ENCODE assay signal across 9 cellular contexts in the genomic region with DNA sequence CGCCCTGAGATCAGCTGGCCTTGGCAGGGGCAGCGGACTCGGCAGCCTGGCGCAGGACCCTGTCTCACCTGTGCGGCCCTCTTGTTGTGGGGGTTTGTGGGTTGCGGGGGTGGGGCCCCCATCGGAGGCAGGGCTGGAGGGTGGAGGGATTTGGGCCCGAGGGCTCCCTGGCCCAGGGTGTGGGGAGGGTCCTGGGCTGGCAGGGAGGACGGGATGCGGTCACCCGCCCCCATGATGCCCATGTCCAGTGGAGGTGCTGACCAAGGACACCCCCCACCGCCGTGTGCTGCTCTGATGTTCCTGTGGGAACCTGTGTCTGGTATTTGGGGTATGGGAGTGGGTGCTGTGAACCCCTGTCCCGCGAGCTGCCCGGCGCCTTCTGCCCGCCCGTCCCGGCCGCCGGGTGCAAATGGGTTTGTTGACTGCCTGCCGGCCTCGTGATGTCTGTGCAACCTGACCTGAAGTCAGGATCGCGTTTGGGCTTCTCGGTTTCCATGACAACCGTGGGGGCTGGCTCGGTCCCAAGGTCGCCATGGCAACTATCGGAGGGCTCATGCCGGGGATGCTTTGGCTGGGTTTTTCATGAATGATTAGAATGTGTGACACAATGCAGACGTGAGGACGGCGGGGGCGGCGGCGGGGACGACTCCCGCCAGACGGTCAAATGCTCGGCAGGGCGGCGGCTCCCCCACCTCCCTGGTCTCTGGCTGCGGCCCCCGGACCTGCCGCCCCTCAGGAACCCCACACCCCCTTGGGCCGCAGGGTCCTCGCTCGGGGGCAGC. TPM values are rescaled to one million over a fixed set of nuclear protein-coding genes. Genes with fewer than 3 reads are reported as not detected.
DNase-seq lines count a peak whose midpoint lies in the region; ATAC-seq and TF ChIP-seq lines count a peak whose summit lies in the region.
"Had no signal": no experiment of that assay in that cellular context is flagged by ENCODE, and none has a peak within 500 bp of the region (broad histone marks: within the 10 kb centered on the region; RNA-seq: fewer than 3 reads in every experiment).

No MANE protein-coding gene starts in this region.

- no peak overlapping the region for H3K4me2 ChIP-seq in MM.1S (ENCODE audit: low read depth, low read length)

- H3K4me1 ChIP-seq in lung (ENCODE audit: control insufficient read depth in 2 of 2, insufficient read depth in 2 of 2, low read length in 2 of 2) (peaks cover 7 to 30% of the 10 kb centered on the region in 2 donors), testis (peaks cover 26% of the 10 kb centered on the region), MM.1S (ENCODE audit: low read length) (no peaks in the 10 kb centered on the region)

- H3K4me3 ChIP-seq in lung: peak overlapping the region; percentile 43
- peak overlapping the region in 1 of 2 donors; percentile 10 for H3K4me3 ChIP-seq in testis
- H3K4me3 ChIP-seq in MM.1S (ENCODE audit: low read length): no peak overlapping the region

- H3K27ac ChIP-seq in lung (ENCODE audit: low read depth in 1 of 2, low read length in 1 of 2) (peak overlapping the region; percentile 97), testis (peak overlapping the region; percentile 92 to 94), MM.1S (ENCODE audit: low read length) (no peak overlapping the region)
- H3K27ac ChIP-seq: neutrophil had no signal

- H3K36me3 ChIP-seq in lung (ENCODE audit: control insufficient read depth in 2 of 2, insufficient read depth in 2 of 2, low read length in 2 of 2): peaks cover 10 to 43% of the 10 kb centered on the region in 2 donors
- H3K36me3 ChIP-seq in testis (ENCODE audit: low read depth, missing control alignments): no peaks in the 10 kb centered on the region
- no peaks in the 10 kb centered on the region for H3K36me3 ChIP-seq in MM.1S (replicated peaks; ENCODE audit: insufficient read depth, low read length)

- TF ChIP-seq CTCF in lung (IDR thresholded peaks at IDR 0.05; ENCODE audit: control extremely low read depth, extremely low read depth) (no peak), testis (IDR thresholded peaks at IDR 0.05) (no peak), MM.1S (IDR thresholded peaks at IDR 0.05; ENCODE audit: low read length) (no peak)

- no peaks in the 10 kb centered on the region for H3K9me3 ChIP-seq in lung (ENCODE audit: control insufficient read depth in 2 of 2, insufficient read depth in 1 of 2, low read length in 1 of 2)
- H3K9me3 ChIP-seq in testis: no peaks in the 10 kb centered on the region
- no peaks in the 10 kb centered on the region for H3K9me3 ChIP-seq in MM.1S (replicated peaks; ENCODE audit: insufficient read depth, low read length)
- H3K9me3 ChIP-seq: neutrophil had no signal

- peaks cover 53% of the 10 kb centered on the region for H3K79me2 ChIP-seq in MM.1S (ENCODE audit: low read length)

- DNase-seq in COR-L47 (lab: John Stamatoyannopoulos, UW) (peak; percentile 14), NCI-H69 (lab: John Stamatoyannopoulos, UW) (peak; percentile 22), dermis microvascular lymphatic vessel endothelial cell (ENCODE audit: low read depth in 2 of 2) (peak; percentile 97 to 98), lung (ENCODE audit: low spot score) (peak; percentile 82), testis (peak; percentile 95), MM.1S (no peak)
- no peak for DNase-seq in activated CD4-positive, CD25-positive, alpha-beta regulatory T cell (lab: John Stamatoyannopoulos, UW)

- no peak overlapping the region for H2AFZ ChIP-seq in MM.1S (ENCODE audit: low read length)

- no peaks in the 10 kb centered on the region for H4K20me1 ChIP-seq in MM.1S (ENCODE audit: insufficient read depth, low read length)

- peak; percentile 30 for ATAC-seq in lung (ENCODE audit: insufficient read depth, low FRiP score)
- no peak for ATAC-seq in HG03045 (IDR thresholded peaks at IDR 0.05; ENCODE audit: unreplicated experiment)

- H3K27me3 ChIP-seq in lung (ENCODE audit: control insufficient read depth, insufficient read depth) (no peaks in the 10 kb centered on the region), testis (no peaks in the 10 kb centered on the region), MM.1S (replicated peaks; ENCODE audit: insufficient read depth, low read length) (no peaks in the 10 kb centered on the region)
- H3K27me3 ChIP-seq: neutrophil had no signal

- intact Hi-C loops in testis (cut with DNase I; ENCODE audit: low total_unique reads): no loop called here

- TF ChIP-seq POLR2A in testis (IDR thresholded peaks at IDR 0.05): no peak

- 41 to 63% methylated on average over 50 of the region's 50 CpGs for WGBS in lung, 2 donors
- 19 to 30% methylated on average over 13 to 46 of the region's 50 CpGs for WGBS in testis, 2 donors

- no peaks in the 10 kb centered on the region for H3F3A ChIP-seq in MM.1S (ENCODE audit: insufficient read depth, low read length)

- H3K9ac ChIP-seq in MM.1S (ENCODE audit: low read length): no peak overlapping the region

- H3K9me2 ChIP-seq in MM.1S (replicated peaks; ENCODE audit: insufficient read depth, low read length): no peaks in the 10 kb centered on the region

RNA-seq across cellular contexts. Expression of a gene that starts 7.3 kb away (rescaled TPM):
- total RNA-seq in dermis microvascular lymphatic vessel endothelial cell (22.1 and 40.8 TPM in 2 replicates), lung (10 to 100 TPM; 17.0 to 58.5 TPM), testis (10 to 100 TPM; 17.9 to 25.8 TPM)
- polyA plus RNA-seq in lung (10 to 100 TPM; 54.7 to 76.7 TPM), testis (ENCODE audit: insufficient read depth, low read depth, low replicate concordance) (15.0 TPM)

RNA-seq across cellular contexts. Expression of a gene that starts 18.2 kb away (rescaled TPM):
- total RNA-seq in dermis microvascular lymphatic vessel endothelial cell (under 0.01 and 0.13 TPM in 2 replicates), lung (10 to 100 TPM in 1 of 2 donors, 1 to 10 TPM in 1; 1.8 to 11.8 TPM), testis (10 to 100 TPM; 18.7 to 20.9 TPM)
- polyA plus RNA-seq in lung (1 to 10 TPM; 6.8 to 9.9 TPM), testis (ENCODE audit: insufficient read depth, low read depth, low replicate concordance) (7.1 TPM)

RNA-seq across cellular contexts. Expression of a gene that starts 32.0 kb away (rescaled TPM):
- total RNA-seq in dermis microvascular lymphatic vessel endothelial cell (16.0 and 18.7 TPM in 2 replicates), lung (10 to 100 TPM; 10.7 to 30.9 TPM), testis (10 to 100 TPM; 39.1 to 44.5 TPM)
- polyA plus RNA-seq in lung (10 to 100 TPM; 52.8 to 86.7 TPM), testis (ENCODE audit: insufficient read depth, low read depth, low replicate concordance) (23.7 TPM)

RNA-seq across cellular contexts. Expression of a gene that starts 33.6 kb away (rescaled TPM):
- 25.4 and 38.2 TPM in 2 replicates for total RNA-seq in dermis microvascular lymphatic vessel endothelial cell
- 100 to 1,000 TPM in 1 of 2 donors, 10 to 100 TPM in 1; 31.2 to 121 TPM for total RNA-seq in lung
- polyA plus RNA-seq in lung: 10 to 100 TPM; 45.8 to 46.2 TPM
- 100 to 1,000 TPM; 142 to 185 TPM for total RNA-seq in testis
- polyA plus RNA-seq in testis (ENCODE audit: insufficient read depth, low read depth, low replicate concordance): 142 TPM

Comparison
In these comparisons a context has a peak if more than half of its experiments do, and no peak if none do; other contexts are left out.
1. DNase-seq: peak in COR-L47 (single experiment), NCI-H69 (single experiment), dermis microvascular lymphatic vessel endothelial cell (2 of 2), lung (single experiment) and testis (single experiment); none in MM.1S (single experiment) and activated CD4-positive, CD25-positive, alpha-beta regulatory T cell (0 of 4).